Comparison of ENCODE assay signal across 8 cellular contexts in the genomic region with DNA sequence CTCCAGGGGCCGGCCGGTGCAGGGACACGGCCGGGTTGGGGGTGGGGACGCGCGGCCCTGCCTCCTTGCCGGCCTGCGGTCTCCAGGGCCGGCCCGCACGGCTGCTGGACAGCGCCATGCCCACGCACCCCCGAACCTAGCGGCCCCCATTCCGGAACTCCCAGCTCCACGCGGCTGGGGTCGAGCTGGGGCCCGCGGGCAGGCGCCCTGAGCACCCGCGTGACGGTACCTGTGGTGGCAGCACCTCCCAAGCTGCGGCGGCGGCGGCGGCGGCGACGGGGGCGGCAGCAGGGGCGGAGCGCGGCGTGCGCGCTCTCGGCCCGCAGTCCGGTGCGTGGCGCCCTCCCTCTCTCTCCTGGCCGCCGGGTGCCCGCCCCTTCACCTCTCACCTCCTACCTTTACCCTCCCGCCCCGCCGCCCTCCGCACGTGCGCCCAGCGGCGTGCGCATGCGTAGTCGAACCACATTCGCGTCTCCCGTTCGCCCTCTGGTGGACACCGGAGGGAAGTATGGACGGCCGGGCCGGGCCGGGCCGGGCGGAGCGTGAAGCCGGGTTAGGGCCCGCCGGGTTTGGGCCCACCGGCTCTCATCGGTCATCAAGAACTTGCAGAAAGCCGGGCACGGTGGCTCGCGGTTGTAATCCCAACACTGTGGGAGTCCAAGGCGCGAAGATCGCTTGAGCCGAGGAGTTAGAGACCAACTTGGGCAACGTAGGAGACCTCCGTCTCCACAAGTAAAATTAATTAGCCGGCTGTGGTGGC.
DNase-seq lines count a peak whose midpoint lies in the region; ATAC-seq and TF ChIP-seq lines count a peak whose summit lies in the region.

A gene (minus strand): TSS at position 372 of the 760 bp plus-strand sequence. CDS start 32,948 bp downstream, outside the sequence.

- H3K9me3 ChIP-seq in iPS-20b (ENCODE audit: insufficient read depth, low read depth, low read length): no peaks in the 10 kb centered on the region

- in situ Hi-C loops in T47D (cut with HindIII; ENCODE audit: low pct_unique_long_range_greater_than_20kb, low sequenced_read_pairs): no loop called here

- peak; percentile 90 for ATAC-seq in GM18861 (IDR thresholded peaks at IDR 0.05; ENCODE audit: unreplicated experiment)
- peak; percentile 89 for ATAC-seq in HG03095 (IDR thresholded peaks at IDR 0.05; ENCODE audit: unreplicated experiment)

- H3K27ac ChIP-seq in VCaP: peak within 1 kb of the TSS; percentile 93
- H3K27ac ChIP-seq in iPS-20b (ENCODE audit: low read length): no peak within 1 kb of the TSS
- H3K27ac ChIP-seq in skin epidermis: peak within 1 kb of the TSS; percentile 28 to 95 (median 88)

- H3K27me3 ChIP-seq in iPS-20b (ENCODE audit: insufficient read depth, low read length): no peaks in the 10 kb centered on the region

- H3K36me3 ChIP-seq in iPS-20b (ENCODE audit: insufficient read depth, low read depth, low read length): no peaks in the 10 kb centered on the region

- no peaks in the 10 kb centered on the region; the same call in 1 of the 2 replicates for H3K4me1 ChIP-seq in iPS-20b (ENCODE audit: insufficient read depth, low read length)

- DNase-seq in AG04449 (ENCODE audit: low read depth, low spot score) (no peak), NCI-H2196 treated with DMSO at 0.1 percent for 48 hours (lab: John Stamatoyannopoulos, UW; ENCODE audit: unreplicated experiment) (peak; percentile 57), T47D (ENCODE audit: low read depth in 1 of 2, low spot score in 1 of 2) (peak; percentile 39 to 91)

- TF ChIP-seq CTCF in AG04449 (IDR thresholded peaks at IDR 0.05; ENCODE audit: insufficient read depth, low read length, missing control alignments): peak; percentile 97
- TF ChIP-seq CTCF in VCaP (conservative IDR thresholded peaks at IDR 0.05): peak; percentile 97

- peak within 1 kb of the TSS; percentile 84 for H3K4me3 ChIP-seq in AG04449 (ENCODE audit: low read depth, low read length)
- peak within 1 kb of the TSS; percentile 97 for H3K4me3 ChIP-seq in iPS-20b (ENCODE audit: low read length)
- peak within 1 kb of the TSS; percentile 71 to 99 (median 98) for H3K4me3 ChIP-seq in skin epidermis

- CTCF ChIA-PET in AG04449 (lab: Yijun Ruan, JAX): interaction anchor here (0.7 to 3.0 kb wide), 18 partner anchors 9 to 288 kb away, joined by 3 to 35 read pairs (median 4); no protein-coding TSS in a partner anchor

- H3K9ac ChIP-seq in iPS-20b (ENCODE audit: low read depth, low read length): peak within 1 kb of the TSS; percentile 84

- POLR2A ChIA-PET in AG04449 (lab: Yijun Ruan, JAX): interaction anchor here (1.9 kb wide), 1 partner anchor 54 kb away, joined by 5 read pairs; no protein-coding TSS in a partner anchor
